In genomic region chr11:64879226-64879900, GRCh38 we compare ENCODE assay signal across 8 cellular contexts. TPM values are rescaled to one million over a fixed set of nuclear protein-coding genes. Genes with fewer than 3 reads are reported as not detected.
DNase-seq lines count a peak whose midpoint lies in the region; ATAC-seq and TF ChIP-seq lines count a peak whose summit lies in the region.

No MANE protein-coding gene starts in this region.

- no peaks in the 10 kb centered on the region for H3K9me3 ChIP-seq in MG63
- no peaks in the 10 kb centered on the region for H3K9me3 ChIP-seq in mucosa of stomach (ENCODE audit: control insufficient read depth, low read length)

- no TSS peak for BruUV-seq in Calu3 (replicated peaks; lab: Mats Ljungman, UMichigan)

- peak overlapping the region; percentile 98 for H3K4me3 Mint-ChIP-seq in Calu3 (ENCODE audit: low read depth, unreplicated experiment)
- H3K4me3 Mint-ChIP-seq in chondrocyte (ENCODE audit: unreplicated experiment): peak overlapping the region; percentile 77

- H3K4me3 ChIP-seq in MG63 (peak overlapping the region; percentile 92), mucosa of stomach (ENCODE audit: low read length) (peak overlapping the region; percentile 73)

- H3K36me3 ChIP-seq in MG63 (peaks cover 26% of the 10 kb centered on the region), mucosa of stomach (ENCODE audit: control insufficient read depth, insufficient read depth, low read length) (no peaks in the 10 kb centered on the region)

- H3K27me3 Mint-ChIP-seq in Calu3 (ENCODE audit: unreplicated experiment) (no peaks in the 10 kb centered on the region), chondrocyte (ENCODE audit: low read depth) (no peaks in the 10 kb centered on the region)

- H3K4me1 ChIP-seq in mucosa of stomach (ENCODE audit: control insufficient read depth, insufficient read depth, low read length): peaks cover 24% of the 10 kb centered on the region

- H3K27me3 ChIP-seq in MG63 (no peaks in the 10 kb centered on the region), mucosa of stomach (ENCODE audit: control insufficient read depth, insufficient read depth, low read length) (no peaks in the 10 kb centered on the region)

- H3K27ac Mint-ChIP-seq in Calu3 (ENCODE audit: unreplicated experiment) (peak overlapping the region; percentile 93), chondrocyte (ENCODE audit: unreplicated experiment) (peak overlapping the region; percentile 84)

- CTCF ChIA-PET in Calu3 (lab: Charles Lee): interaction anchor here (0.8 to 3.6 kb wide), 5 partner anchors 9 to 608 kb away, joined by 3 to 19 read pairs (median 7); no protein-coding TSS in a partner anchor

- peaks cover 28% of the 10 kb centered on the region for H3K4me1 Mint-ChIP-seq in Calu3 (ENCODE audit: low read depth, unreplicated experiment)
- H3K4me1 Mint-ChIP-seq in chondrocyte (ENCODE audit: low read depth): peaks cover 41% of the 10 kb centered on the region

- H3K9me3 Mint-ChIP-seq in Calu3 (ENCODE audit: low read depth, unreplicated experiment) (no peaks in the 10 kb centered on the region), chondrocyte (ENCODE audit: low read depth) (no peaks in the 10 kb centered on the region)

- peak overlapping the region; percentile 94 for H3K9ac ChIP-seq in mucosa of stomach (ENCODE audit: low read length)

- intact Hi-C loops in Calu3 (cut with micrococcal nuclease; ENCODE audit: unreplicated experiment): no loop called here

- ATAC-seq in GM19328 (IDR thresholded peaks at IDR 0.05; ENCODE audit: unreplicated experiment) (no peak), GM19452 (IDR thresholded peaks at IDR 0.05; ENCODE audit: unreplicated experiment) (no peak)

- peaks cover 54% of the 10 kb centered on the region for H3K36me3 Mint-ChIP-seq in Calu3 (ENCODE audit: insufficient read depth, unreplicated experiment)
- H3K36me3 Mint-ChIP-seq in chondrocyte (ENCODE audit: low read depth): peaks cover 2% of the 10 kb centered on the region

- TF ChIP-seq CTCF in Calu3 (IDR thresholded peaks at IDR 0.05; ENCODE audit: unreplicated experiment): no peak
- TF ChIP-seq CTCF in chondrocyte (IDR thresholded peaks at IDR 0.05): no peak

- DNase-seq in Calu3 (no peak), MG63 (no peak), chondrocyte (ENCODE audit: low spot score) (no peak), H4 (ENCODE audit: low spot score) (no peak), NCI-H146 treated with DMSO at 0.1 percent for 48 hours (lab: John Stamatoyannopoulos, UW; ENCODE audit: unreplicated experiment) (no peak)

RNA-seq across cellular contexts. Expression of gene EHD1, which starts 0.9 kb away (rescaled TPM):
- total RNA-seq in Calu3 (2022): 92.8 and 101 TPM in 2 replicates
- 62.9 and 64.8 TPM in 2 replicates for total RNA-seq in MG63 (2014; rRNA removed; shearing (Covaris generic); ENCODE audit: low replicate concordance)
- total RNA-seq in chondrocyte: 78.9 to 129 TPM (median 111 TPM) in 3 replicates
- 13.5 and 14.2 TPM in 2 replicates for total RNA-seq in H4 (2014; rRNA removed; shearing (Covaris generic))

RNA-seq across cellular contexts. Expression of gene CDC42BPG, which starts 34.9 kb away (rescaled TPM):
- total RNA-seq in Calu3 (2022) (26.5 and 33.0 TPM in 2 replicates), chondrocyte (0.17 to 0.46 TPM (median 0.35 TPM) in 3 replicates)
- 0.07 and 0.36 TPM in 2 replicates for total RNA-seq in MG63 (2014; rRNA removed; shearing (Covaris generic); ENCODE audit: low replicate concordance)
- 0.02 TPM in 1 of 2 replicates, not detected in the other for total RNA-seq in H4 (2014; rRNA removed; shearing (Covaris generic))

RNA-seq across cellular contexts. Expression of gene ATG2A, which starts 37.6 kb away (rescaled TPM):
- total RNA-seq in Calu3 (2022): 29.6 and 35.8 TPM in 2 replicates
- total RNA-seq in MG63 (2014; rRNA removed; shearing (Covaris generic); ENCODE audit: low replicate concordance): 4.6 and 18.6 TPM in 2 replicates
- total RNA-seq in chondrocyte: 15.2 to 21.9 TPM (median 16.3 TPM) in 3 replicates
- total RNA-seq in H4 (2014; rRNA removed; shearing (Covaris generic)): 6.0 and 9.5 TPM in 2 replicates

RNA-seq across cellular contexts. Expression of gene PPP2R5B, which starts 45.1 kb away (rescaled TPM):
- total RNA-seq in Calu3 (2022) (9.9 and 12.2 TPM in 2 replicates), chondrocyte (21.7 to 33.2 TPM (median 29.3 TPM) in 3 replicates)
- total RNA-seq in MG63 (2014; rRNA removed; shearing (Covaris generic); ENCODE audit: low replicate concordance): 5.4 and 8.8 TPM in 2 replicates
- total RNA-seq in H4 (2014; rRNA removed; shearing (Covaris generic)): 6.4 and 9.1 TPM in 2 replicates

RNA-seq across cellular contexts. Expression of gene GPHA2, which starts 56.3 kb away (rescaled TPM):
- total RNA-seq in Calu3 (2022): not detected in 2 replicates
- not detected in 2 replicates for total RNA-seq in MG63 (2014; rRNA removed; shearing (Covaris generic); ENCODE audit: low replicate concordance)
- total RNA-seq in chondrocyte: not detected in 3 replicates
- not detected in 2 replicates for total RNA-seq in H4 (2014; rRNA removed; shearing (Covaris generic))

Comparison
In these comparisons a context has a peak if more than half of its experiments do, and no peak if none do; other contexts are left out.
1. RNA of gene CDC42BPG, which starts 34.9 kb away (total RNA-seq): 26.5 to 33.0 TPM in Calu3; 0.07 to 0.36 TPM in MG63, 0.17 to 0.46 TPM in chondrocyte and 0.02 TPM in H4; every median in the first group is over 10 times any median in the second.